Comparison of ENCODE assay signal across 19 cellular contexts in the genomic region with DNA sequence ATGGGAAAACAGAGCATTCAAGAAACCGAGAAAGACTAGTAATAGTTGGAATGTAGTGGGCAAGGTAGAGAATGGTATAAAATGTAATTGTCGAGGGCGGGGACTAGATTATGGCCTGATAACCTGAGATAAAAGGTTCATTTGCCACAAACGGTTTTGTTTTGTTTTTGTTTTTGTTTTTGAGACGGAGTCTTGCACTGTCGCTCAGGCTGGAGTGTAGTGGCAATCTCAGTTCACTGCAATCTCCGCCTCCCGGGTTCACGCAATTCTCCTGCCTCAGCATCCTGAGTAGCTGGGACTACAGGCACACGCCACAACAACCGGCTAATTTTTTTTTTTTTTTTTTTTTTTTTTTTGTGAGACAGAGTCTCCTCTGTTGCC. TPM values are rescaled to one million over a fixed set of nuclear protein-coding genes. Genes with fewer than 3 reads are reported as not detected.
DNase-seq lines count a peak whose midpoint lies in the region; ATAC-seq and TF ChIP-seq lines count a peak whose summit lies in the region.
"Had no signal": no experiment of that assay in that cellular context is flagged by ENCODE, and none has a peak within 500 bp of the region (broad histone marks: within the 10 kb centered on the region; RNA-seq: fewer than 3 reads in every experiment).

No MANE protein-coding gene starts in this region.

- no peak overlapping the region for H3K4me3 Mint-ChIP-seq in activated CD4-positive, alpha-beta T cell treated with anti-CD3 and anti-CD28 coated beads, Interleukin-2, amount 10 ng/mL, durations not matched to agents 7 days and 5 days
- no peak overlapping the region for H3K4me3 Mint-ChIP-seq in activated naive CD8-positive, alpha-beta T cell treated with anti-CD3 and anti-CD28 coated beads for 36 hours
- H3K4me3 Mint-ChIP-seq in progenitor cell of endocrine pancreas (ENCODE audit: low read depth) = no peak overlapping the region

- peak overlapping the region; percentile 96; the same call in 1 of the 2 replicates for H3K4me2 ChIP-seq in OCI-LY7 (ENCODE audit: low read length)

- H3K4me1 Mint-ChIP-seq in activated CD4-positive, alpha-beta T cell treated with anti-CD3 and anti-CD28 coated beads, Interleukin-2, amount 10 ng/mL, durations not matched to agents 7 days and 5 days = peaks cover 35% of the 10 kb centered on the region
- H3K4me1 Mint-ChIP-seq in activated naive CD8-positive, alpha-beta T cell treated with anti-CD3 and anti-CD28 coated beads for 36 hours = peaks cover 29% of the 10 kb centered on the region
- peaks cover 14% of the 10 kb centered on the region for H3K4me1 Mint-ChIP-seq in progenitor cell of endocrine pancreas (ENCODE audit: low read depth)

- peak overlapping the region; percentile 15 for H3K27ac Mint-ChIP-seq in activated CD4-positive, alpha-beta T cell treated with anti-CD3 and anti-CD28 coated beads, Interleukin-2, amount 10 ng/mL, durations not matched to agents 7 days and 5 days
- H3K27ac Mint-ChIP-seq in activated naive CD8-positive, alpha-beta T cell treated with anti-CD3 and anti-CD28 coated beads for 36 hours = peak overlapping the region; percentile 53
- peak overlapping the region; percentile 1 for H3K27ac Mint-ChIP-seq in progenitor cell of endocrine pancreas

- no peaks in the 10 kb centered on the region for H3K27me3 Mint-ChIP-seq in activated CD4-positive, alpha-beta T cell treated with anti-CD3 and anti-CD28 coated beads, Interleukin-2, amount 10 ng/mL, durations not matched to agents 7 days and 5 days
- peaks cover 4% of the 10 kb centered on the region for H3K27me3 Mint-ChIP-seq in activated naive CD8-positive, alpha-beta T cell treated with anti-CD3 and anti-CD28 coated beads for 36 hours
- H3K27me3 Mint-ChIP-seq in progenitor cell of endocrine pancreas = no peaks in the 10 kb centered on the region

- no peaks in the 10 kb centered on the region for H3K9me2 ChIP-seq in OCI-LY7 (ENCODE audit: insufficient read depth, low read length)

- H4K20me1 ChIP-seq in OCI-LY7 (ENCODE audit: insufficient read depth, low read length) = no peaks in the 10 kb centered on the region

- no peak overlapping the region for H2AFZ ChIP-seq in OCI-LY7 (ENCODE audit: low read length)

- TF ChIP-seq CTCF in OCI-LY7 (conservative IDR thresholded peaks at IDR 0.05; ENCODE audit: low read length) (no peak), progenitor cell of endocrine pancreas (IDR thresholded peaks at IDR 0.05; ENCODE audit: unreplicated experiment) (no peak)

- H3K4me3 ChIP-seq in OCI-LY7 (ENCODE audit: low read depth, low read length, poor library complexity, severe bottlenecking) = no peak overlapping the region
- H3K4me3 ChIP-seq: gastroesophageal sphincter, thyroid gland had no signal

- H3K36me3 ChIP-seq in OCI-LY7 (ENCODE audit: insufficient read depth, low read length) = peaks cover 14% of the 10 kb centered on the region
- H3K36me3 ChIP-seq: thyroid gland had no signal

- CTCF ChIA-PET in activated CD4-positive, alpha-beta T cell treated with anti-CD3 and anti-CD28 coated beads, Interleukin-2, amount 10 ng/mL, durations not matched to agents 7 days and 5 days (lab: Charles Lee) = interaction anchor here (1.0 to 11.5 kb wide), 5 partner anchors 10 to 219 kb away, joined by 5 to 420 read pairs (median 32); a partner anchor contains a TSS
- CTCF ChIA-PET in OCI-LY7 (lab: Charles Lee; ENCODE audit: unreplicated experiment) = no interaction called here

- H3K9me3 ChIP-seq in OCI-LY7 (ENCODE audit: low read length) = no peaks in the 10 kb centered on the region
- H3K9me3 ChIP-seq: A549, gastroesophageal sphincter, thyroid gland had no signal

- H3K36me3 Mint-ChIP-seq in activated CD4-positive, alpha-beta T cell treated with anti-CD3 and anti-CD28 coated beads, Interleukin-2, amount 10 ng/mL, durations not matched to agents 7 days and 5 days (ENCODE audit: low read depth) = peaks cover 4% of the 10 kb centered on the region
- H3K36me3 Mint-ChIP-seq in activated naive CD8-positive, alpha-beta T cell treated with anti-CD3 and anti-CD28 coated beads for 36 hours = peaks cover 13% of the 10 kb centered on the region
- H3K36me3 Mint-ChIP-seq in progenitor cell of endocrine pancreas (ENCODE audit: insufficient read depth) = no peaks in the 10 kb centered on the region

- ATAC-seq in HG03520 (IDR thresholded peaks at IDR 0.05; ENCODE audit: unreplicated experiment) = no peak
- ATAC-seq: A549, gastroesophageal sphincter, GM12878, SK-N-SH treated with all-trans-retinoic acid at 6 μM for 48 hours had no signal

- H3K79me2 ChIP-seq in OCI-LY7 (ENCODE audit: insufficient read depth, low read depth, low read length) = no peaks in the 10 kb centered on the region; the same call in 1 of the 2 replicates

- POLR2A ChIA-PET in activated CD4-positive, alpha-beta T cell treated with anti-CD3 and anti-CD28 coated beads, Interleukin-2, amount 10 ng/mL, durations not matched to agents 7 days and 5 days (lab: Charles Lee) = no interaction called here
- POLR2A ChIA-PET in OCI-LY7 (lab: Charles Lee) = interaction anchor here (0.6 kb wide), 1 partner anchor 10 kb away, joined by 4 read pairs; no protein-coding TSS in a partner anchor

- H3K27ac ChIP-seq in OCI-LY7 (ENCODE audit: low read depth, low read length, poor library complexity, severe bottlenecking) = peak overlapping the region; percentile 94
- H3K27ac ChIP-seq: thyroid gland had no signal

- BruUV-seq in OCI-LY7 (replicated peaks; lab: Mats Ljungman, UMichigan) = no TSS peak

- no peak for DNase-seq in activated CD4-positive, alpha-beta T cell treated with anti-CD3 and anti-CD28 coated beads, Interleukin-2, amount 10 ng/mL, durations not matched to agents 7 days and 5 days
- no peak for DNase-seq in activated CD4-positive, alpha-beta T cell treated with anti-CD3 and anti-CD28 coated beads for 1 hour
- DNase-seq in OCI-LY7 (ENCODE audit: low spot score) = no peak
- no peak for DNase-seq in activated naive CD8-positive, alpha-beta T cell treated with anti-CD3 and anti-CD28 coated beads for 36 hours
- no peak for DNase-seq in progenitor cell of endocrine pancreas (ENCODE audit: low spot score, unreplicated experiment)
- no peak for DNase-seq in COR-L47 (lab: John Stamatoyannopoulos, UW)
- no peak for DNase-seq in head of caudate nucleus
- DNase-seq: amniotic stem cell; MV-4-11; NCI-H2029 treated with DMSO at 0.1 percent for 48 hours; NCI-H526; OCI-M1; stimulated activated CD4-positive, alpha-beta T cell treated with anti-CD3 and anti-CD28 coated beads, Interleukin-2, amount 100 ng/mL, for 24 hours; thyroid gland had no signal

- peaks cover 55% of the 10 kb centered on the region for H3K4me1 ChIP-seq in OCI-LY7 (ENCODE audit: insufficient read depth, low read length, poor library complexity, severe bottlenecking)

- intact Hi-C loops in OCI-LY7 (cut with micrococcal nuclease; ENCODE audit: unreplicated experiment) (loop anchor here (5.0 kb wide), 2 partner anchors 32 to 122 kb away; no protein-coding TSS in a partner anchor), head of caudate nucleus (cut with DNase I) (loop anchor here (2.0 to 10.0 kb wide), 3 partner anchors 15 to 222 kb away; a partner anchor contains a TSS)

- no peaks in the 10 kb centered on the region for H3K9me3 Mint-ChIP-seq in activated CD4-positive, alpha-beta T cell treated with anti-CD3 and anti-CD28 coated beads, Interleukin-2, amount 10 ng/mL, durations not matched to agents 7 days and 5 days
- H3K9me3 Mint-ChIP-seq in activated naive CD8-positive, alpha-beta T cell treated with anti-CD3 and anti-CD28 coated beads for 36 hours = no peaks in the 10 kb centered on the region
- no peaks in the 10 kb centered on the region for H3K9me3 Mint-ChIP-seq in progenitor cell of endocrine pancreas (ENCODE audit: low read depth)

RNA-seq across cellular contexts. Expression of a gene that starts 1.4 kb away (rescaled TPM):
- total RNA-seq in activated CD4-positive, alpha-beta T cell treated with anti-CD3 and anti-CD28 coated beads, Interleukin-2, amount 10 ng/mL, durations not matched to agents 7 days and 5 days = 1 to 10 TPM; 7.3 TPM
- 12.2 and 17.0 TPM in 2 replicates for total RNA-seq in OCI-LY7 (2014; rRNA removed; shearing (Covaris generic))
- 14.0 and 15.1 TPM in 2 replicates for total RNA-seq in OCI-LY7 (2022)
- 1 to 10 TPM; 4.8 to 5.6 TPM for total RNA-seq in activated naive CD8-positive, alpha-beta T cell treated with anti-CD3 and anti-CD28 coated beads for 36 hours
- total RNA-seq in progenitor cell of endocrine pancreas = 15.4 and 16.8 TPM in 2 replicates

RNA-seq across cellular contexts. Expression of a gene that starts 3.9 kb away (rescaled TPM):
- total RNA-seq in activated CD4-positive, alpha-beta T cell treated with anti-CD3 and anti-CD28 coated beads, Interleukin-2, amount 10 ng/mL, durations not matched to agents 7 days and 5 days = 1 to 10 TPM; 2.1 to 2.3 TPM
- total RNA-seq in OCI-LY7 (2014; rRNA removed; shearing (Covaris generic)) = 0.28 and 1.6 TPM in 2 replicates
- total RNA-seq in OCI-LY7 (2022) (2.5 and 3.4 TPM in 2 replicates), progenitor cell of endocrine pancreas (14.0 and 15.5 TPM in 2 replicates)
- total RNA-seq in activated naive CD8-positive, alpha-beta T cell treated with anti-CD3 and anti-CD28 coated beads for 36 hours = 10 to 100 TPM; 15.5 to 17.8 TPM

RNA-seq across cellular contexts. Expression of a gene that starts 10.2 kb away (rescaled TPM):
- total RNA-seq in activated CD4-positive, alpha-beta T cell treated with anti-CD3 and anti-CD28 coated beads, Interleukin-2, amount 10 ng/mL, durations not matched to agents 7 days and 5 days = 1,000 to 10,000 TPM; 1,884 to 2,250 TPM
- total RNA-seq in OCI-LY7 (2014; rRNA removed; shearing (Covaris generic)) = 930 and 1,152 TPM in 2 replicates
- 2,557 and 2,633 TPM in 2 replicates for total RNA-seq in OCI-LY7 (2022)
- total RNA-seq in activated naive CD8-positive, alpha-beta T cell treated with anti-CD3 and anti-CD28 coated beads for 36 hours = 1,000 to 10,000 TPM; 2,447 to 2,533 TPM
- 1,486 and 1,562 TPM in 2 replicates for total RNA-seq in progenitor cell of endocrine pancreas

RNA-seq across cellular contexts. Expression of a gene that starts 12.3 kb away (rescaled TPM):
- 10 to 100 TPM; 11.0 to 11.8 TPM for total RNA-seq in activated CD4-positive, alpha-beta T cell treated with anti-CD3 and anti-CD28 coated beads, Interleukin-2, amount 10 ng/mL, durations not matched to agents 7 days and 5 days
- 0.22 TPM in 1 of 2 replicates, not detected in the other for total RNA-seq in OCI-LY7 (2014; rRNA removed; shearing (Covaris generic))
- 0.46 and 0.99 TPM in 2 replicates for total RNA-seq in OCI-LY7 (2022)
- 1 to 10 TPM; 7.6 to 8.2 TPM for total RNA-seq in activated naive CD8-positive, alpha-beta T cell treated with anti-CD3 and anti-CD28 coated beads for 36 hours
- total RNA-seq in progenitor cell of endocrine pancreas = 147 and 150 TPM in 2 replicates

RNA-seq across cellular contexts. Expression of a gene that starts 13.9 kb away (rescaled TPM):
- total RNA-seq in activated CD4-positive, alpha-beta T cell treated with anti-CD3 and anti-CD28 coated beads, Interleukin-2, amount 10 ng/mL, durations not matched to agents 7 days and 5 days = 10 to 100 TPM; 44.9 to 45.1 TPM
- 73.6 and 105 TPM in 2 replicates for total RNA-seq in OCI-LY7 (2014; rRNA removed; shearing (Covaris generic))
- total RNA-seq in OCI-LY7 (2022) (116 and 123 TPM in 2 replicates), progenitor cell of endocrine pancreas (254 and 260 TPM in 2 replicates)
- 100 to 1,000 TPM; 219 to 221 TPM for total RNA-seq in activated naive CD8-positive, alpha-beta T cell treated with anti-CD3 and anti-CD28 coated beads for 36 hours

Comparison
In these comparisons a context has a peak if more than half of its experiments do, and no peak if none do; other contexts are left out.
1. H3K27ac Mint-ChIP-seq: peak in every context shown above with its lines; median percentile 53 in activated naive CD8-positive, alpha-beta T cell treated with anti-CD3 and anti-CD28 coated beads for 36 hours; 15 in activated CD4-positive, alpha-beta T cell treated with anti-CD3 and anti-CD28 coated beads, Interleukin-2, amount 10 ng/mL, durations not matched to agents 7 days and 5 days; 1 in progenitor cell of endocrine pancreas.